8 cellular contexts compared by ENCODE assay signal in genomic region chr6:2763876-2764540, GRCh38. TPM values are rescaled to one million over a fixed set of nuclear protein-coding genes. Genes with fewer than 3 reads are reported as not detected.
DNase-seq lines count a peak whose midpoint lies in the region; ATAC-seq and TF ChIP-seq lines count a peak whose summit lies in the region.

No MANE protein-coding gene starts in this region.

- TF ChIP-seq CTCF in KMS-11 (conservative IDR thresholded peaks at IDR 0.05; ENCODE audit: low read depth, low read length) (no peak), brain (conservative IDR thresholded peaks at IDR 0.05) (no peak)

- H3K4me3 ChIP-seq in ACC112 (ENCODE audit: low read depth, low read length) (peak overlapping the region; percentile 78), KMS-11 (IDR thresholded peaks at IDR 0.05; ENCODE audit: insufficient read depth, low read depth, low read length) (no peak overlapping the region), mesodermal cell (ENCODE audit: extremely low read depth, insufficient read depth, low read length, poor library complexity, severe bottlenecking) (peak overlapping the region; percentile 40)

- H3K4me1 Mint-ChIP-seq in brain, result peaks cover 33% of the 10 kb centered on the region

- peaks cover 0 to 4% (median 0%) of the 10 kb centered on the region in 5 experiments for H3K9me3 Mint-ChIP-seq in brain

- DNase-seq in stimulated activated CD4-positive, alpha-beta T cell treated with anti-CD3 and anti-CD28 coated beads, Interleukin-1b, Interleukin-23, amount 100 ng/mL, for 48 hours, result no peak
- DNase-seq in glomerular visceral epithelial cell (ENCODE audit: extremely low spot score), result no peak
- no peak for DNase-seq in NCI-H524 treated with DMSO at 0.1 percent for 48 hours (lab: John Stamatoyannopoulos, UW)

- H3K9me3 ChIP-seq in mesodermal cell (ENCODE audit: control insufficient read depth, low read length), result peaks cover 5% of the 10 kb centered on the region

- H3K27me3 Mint-ChIP-seq in brain, result peaks cover 14% of the 10 kb centered on the region

- peak overlapping the region; percentile 96 to 100 (median 98) for H3K27ac Mint-ChIP-seq in brain

- H3K9ac ChIP-seq in KMS-11, result no peak overlapping the region

- H2AFZ ChIP-seq in ACC112 (ENCODE audit: low read length, unreplicated experiment) (peak overlapping the region; percentile 91), KMS-11 (ENCODE audit: low read depth) (peak overlapping the region; percentile 87)

- H3K4me3 Mint-ChIP-seq in brain, result peak overlapping the region; percentile 85 to 94 (median 92)

- H3K79me2 ChIP-seq in ACC112 (ENCODE audit: control insufficient read depth, insufficient read depth, low read length, unreplicated experiment) (peaks cover 32% of the 10 kb centered on the region), KMS-11 (ENCODE audit: insufficient read depth, low read depth) (peaks cover 29% of the 10 kb centered on the region)

- H3K36me3 Mint-ChIP-seq in brain, result peaks cover 11% of the 10 kb centered on the region

- peak overlapping the region; percentile 86 for H3K4me2 ChIP-seq in KMS-11

- no peaks in the 10 kb centered on the region for H3K36me3 ChIP-seq in ACC112 (ENCODE audit: insufficient read depth, low read length)
- H3K36me3 ChIP-seq in KMS-11 (ENCODE audit: insufficient read depth), result no peaks in the 10 kb centered on the region
- no peaks in the 10 kb centered on the region for H3K36me3 ChIP-seq in mesodermal cell (ENCODE audit: control insufficient read depth, insufficient read depth, low read length)

- H4K20me1 ChIP-seq in KMS-11 (ENCODE audit: insufficient read depth), result peaks cover 15% of the 10 kb centered on the region; the same call in 1 of the 2 replicates

- H3K4me1 ChIP-seq in ACC112 (ENCODE audit: control insufficient read depth, insufficient read depth, low read length, unreplicated experiment), result peaks cover 17% of the 10 kb centered on the region
- H3K4me1 ChIP-seq in KMS-11 (ENCODE audit: low read depth, poor library complexity, severe bottlenecking), result peaks cover 27% of the 10 kb centered on the region
- H3K4me1 ChIP-seq in mesodermal cell (ENCODE audit: control insufficient read depth, insufficient read depth, low read length, poor library complexity, severe bottlenecking), result peaks cover 3% of the 10 kb centered on the region

- H3K27ac ChIP-seq in ACC112 (ENCODE audit: low read depth, low read length) (peak overlapping the region; percentile 93), KMS-11 (peak overlapping the region; percentile 71; the same call in 1 of the 2 replicates), mesodermal cell (ENCODE audit: low read depth, low read length, severe bottlenecking) (peak overlapping the region; percentile 90)

- H3K27me3 ChIP-seq in ACC112 (ENCODE audit: insufficient read depth, low read length) (no peaks in the 10 kb centered on the region), KMS-11 (ENCODE audit: insufficient read depth, low read depth) (no peaks in the 10 kb centered on the region)

- 89 to 92% methylated on average over 24 to 26 of the region's 27 CpGs for WGBS in mesodermal cell (ENCODE audit: insufficient coverage in 2 of 2), 2 experiments

- no peak for ATAC-seq in HG03469 (IDR thresholded peaks at IDR 0.05; ENCODE audit: unreplicated experiment)

RNA-seq across cellular contexts. Expression of gene WRNIP1, which starts 1.2 kb away (rescaled TPM):
- 79.9 TPM for polyA plus RNA-seq in brain (ENCODE audit: insufficient read depth, low read depth, low replicate concordance)
- polyA plus RNA-seq in mesodermal cell (2013, experiment 1 of 2), result 34.2 TPM
- 31.3 TPM for polyA plus RNA-seq in mesodermal cell (2013, experiment 2 of 2)

RNA-seq across cellular contexts. Expression of gene MYLK4, which starts 13.3 kb away (rescaled TPM):
- polyA plus RNA-seq in brain (ENCODE audit: insufficient read depth, low read depth, low replicate concordance), result 0.31 TPM
- 0.22 TPM for polyA plus RNA-seq in mesodermal cell (2013, experiment 1 of 2)
- 0.25 TPM for polyA plus RNA-seq in mesodermal cell (2013, experiment 2 of 2)
